ENCODE assay signal across 13 cellular contexts in genomic region chr16:86383488-86384262, GRCh38.
A peak's percentile ranks its signal among the peaks of the same experiment; 100 is the strongest.
DNase-seq lines count a peak whose midpoint lies in the region; ATAC-seq and TF ChIP-seq lines count a peak whose summit lies in the region.
"Had no signal": no experiment of that assay in that cellular context is flagged by ENCODE, and none has a peak within 500 bp of the region (broad histone marks: within the 10 kb centered on the region; RNA-seq: fewer than 3 reads in every experiment).

No MANE protein-coding gene starts in this region.

- H3K36me3 ChIP-seq in esophagus muscularis mucosa = no peaks in the 10 kb centered on the region
- H3K36me3 ChIP-seq: spleen had no signal

- no peak overlapping the region for H3K4me3 ChIP-seq in esophagus muscularis mucosa
- H3K4me3 ChIP-seq: spleen had no signal

- no peak for TF ChIP-seq CTCF in esophagus muscularis mucosa (IDR thresholded peaks at IDR 0.05)

- peaks cover 0 to 14% (median 12%) of the 10 kb centered on the region in 4 donors for H3K4me1 ChIP-seq in esophagus muscularis mucosa

- intact Hi-C loops in esophagus muscularis mucosa (cut with DNase I) = no loop called here

- TF ChIP-seq EP300 in esophagus muscularis mucosa (IDR thresholded peaks at IDR 0.05) = no peak

- no peaks in the 10 kb centered on the region for H3K27me3 ChIP-seq in esophagus muscularis mucosa

- H3K9me3 ChIP-seq in esophagus muscularis mucosa = no peaks in the 10 kb centered on the region
- H3K9me3 ChIP-seq: spleen had no signal

- DNase-seq in ELR (ENCODE audit: low read depth) (peak; percentile 96), NCI-H226 (peak; percentile 92), esophagus muscularis mucosa (ENCODE audit: extremely low spot score) (no peak), non-pigmented ciliary epithelial cell (ENCODE audit: low read depth) (peak; percentile 75), DMS 273 treated with DMSO at 0.1 percent for 48 hours (lab: John Stamatoyannopoulos, UW) (no peak), substantia nigra (lab: John Stamatoyannopoulos, UW) (no peak), pons (ENCODE audit: low spot score) (no peak)
- DNase-seq: activated CD4-positive, alpha-beta T cell treated with anti-CD3 and anti-CD28 coated beads, Interleukin-2, amount 50 U/mL, for 4 hours; NCI-H187 treated with DMSO at 0.1 percent for 48 hours; spleen; stimulated activated naive B cell treated with anti-CD40 and anti-IgM and Interleukin-4, amounts not matched to agents 10 μg/mL and 1 μg/mL and 100 μg/mL, for 72 hours had no signal

- no peak for TF ChIP-seq POLR2A in esophagus muscularis mucosa (IDR thresholded peaks at IDR 0.05; ENCODE audit: low read depth)

- H3K27ac ChIP-seq in esophagus muscularis mucosa (replicated peaks in 1 of 4) = peak overlapping the region; percentile 11 to 54 (median 50)
- no peak overlapping the region for H3K27ac ChIP-seq in substantia nigra (ENCODE audit: low read depth, low read length, poor library complexity, severe bottlenecking)
- H3K27ac ChIP-seq: HL-60, spleen had no signal

- no peak for ATAC-seq in HG02759 (IDR thresholded peaks at IDR 0.05; ENCODE audit: unreplicated experiment)
- ATAC-seq: stimulated activated naive B cell treated with anti-CD40 and anti-IgM and Interleukin-4, amounts not matched to agents 10 μg/mL and 1 μg/mL and 100 μg/mL, for 72 hours had no signal

- 44% methylated on average over 7 of the region's 7 CpGs for WGBS in esophagus muscularis mucosa

Comparison
In these comparisons a context has a peak if more than half of its experiments do, and no peak if none do; other contexts are left out.
1. DNase-seq: peak in ELR (single experiment), NCI-H226 (single experiment) and non-pigmented ciliary epithelial cell (single experiment); none in esophagus muscularis mucosa (single experiment), DMS 273 treated with DMSO at 0.1 percent for 48 hours (single experiment), substantia nigra (0 of 49) and pons (single experiment).